In genomic region chr19:3696660-3696995, GRCh38 we compare ENCODE assay signal across 1 cellular context.
TF ChIP-seq lines count a peak whose summit lies in the region.

No MANE protein-coding gene starts in this region.

TF ChIP-seq in WTC11, 78 proteins besides CTCF, POLR2A, EP300 and RAD21 (continued from another document):
- TF ChIP-seq JAZF1 (CRISPR knock-in tag; IDR thresholded peaks at IDR 0.05): no peak
- no peak for TF ChIP-seq ZNF396 (CRISPR knock-in tag; IDR thresholded peaks at IDR 0.05; ENCODE audit: borderline replicate concordance)
- no peak for TF ChIP-seq USF1 (CRISPR knock-in tag; IDR thresholded peaks at IDR 0.05)
- TF ChIP-seq E2F4 (CRISPR knock-in tag; IDR thresholded peaks at IDR 0.05; ENCODE audit: borderline replicate concordance, low read depth): no peak
- TF ChIP-seq MAX (CRISPR knock-in tag; IDR thresholded peaks at IDR 0.05): no peak
TF ChIP-seq in WTC11: peak in this region for 0.
